In genomic region chr2:38159621-38160020, GRCh38 we compare ENCODE assay signal across 21 cellular contexts.
DNase-seq lines count a peak whose midpoint lies in the region; ATAC-seq and TF ChIP-seq lines count a peak whose summit lies in the region.
"Had no signal": no experiment of that assay in that cellular context is flagged by ENCODE, and none has a peak within 500 bp of the region (broad histone marks: within the 10 kb centered on the region; RNA-seq: fewer than 3 reads in every experiment).

No MANE protein-coding gene starts in this region.

- no peaks in the 10 kb centered on the region for H3K27me3 ChIP-seq in esophagus (ENCODE audit: control insufficient read depth in 1 of 2, insufficient read depth in 2 of 2, low read length in 2 of 2)
- H3K27me3 ChIP-seq in left lung = no peaks in the 10 kb centered on the region
- no peaks in the 10 kb centered on the region for H3K27me3 ChIP-seq in stomach smooth muscle (ENCODE audit: control insufficient read depth in 1 of 2, insufficient read depth in 2 of 2, low read length in 2 of 2)
- H3K27me3 ChIP-seq: body of pancreas, pancreas, transverse colon had no signal

- H3K9me3 ChIP-seq in esophagus (ENCODE audit: control insufficient read depth in 2 of 2, insufficient read depth in 1 of 2, low read depth in 1 of 2, low read length in 1 of 2) (no peaks in the 10 kb centered on the region), left lung (no peaks in the 10 kb centered on the region), stomach smooth muscle (ENCODE audit: control insufficient read depth in 2 of 2, low read length in 2 of 2) (no peaks in the 10 kb centered on the region)
- H3K9me3 ChIP-seq: body of pancreas, pancreas, transverse colon had no signal

- H3K27ac ChIP-seq in esophagus (ENCODE audit: low read depth in 2 of 2, low read length in 1 of 2) = peak overlapping the region; percentile 3 to 58
- peak overlapping the region; percentile 35 to 58 for H3K27ac ChIP-seq in left lung
- peak overlapping the region; percentile 41 for H3K27ac ChIP-seq in stomach smooth muscle (ENCODE audit: low read length)
- H3K27ac ChIP-seq: body of pancreas, pancreas, transverse colon had no signal

- ATAC-seq in left lung (peak; percentile 87), GM19023 (IDR thresholded peaks at IDR 0.05; ENCODE audit: unreplicated experiment) (no peak)
- ATAC-seq: activated naive CD4-positive, alpha-beta T cell treated with anti-CD3 and anti-CD28 coated beads, Interleukin-2, amount 50 U/mL, for 72 hours; body of pancreas; naive thymus-derived CD4-positive, alpha-beta T cell; pancreas had no signal

- H3K4me3 ChIP-seq in esophagus (ENCODE audit: low read depth in 1 of 2, low read length in 2 of 2) (no peak overlapping the region), left lung (no peak overlapping the region), stomach smooth muscle (ENCODE audit: low read length in 2 of 2) (no peak overlapping the region)
- H3K4me3 ChIP-seq: body of pancreas, pancreas, skin epidermis, transverse colon had no signal

- in situ Hi-C loops in GM13977 (cut with MboI; ENCODE audit: low pct_unique_long_range_greater_than_20kb, low sequenced_read_pairs, unreplicated experiment) = no loop called here

- 37 to 49% methylated on average over 5 of the region's 5 CpGs for WGBS in esophagus, 2 donors

- intact Hi-C loops in left lung (cut with DNase I) = no loop called here

- H3K4me1 ChIP-seq in esophagus (ENCODE audit: control insufficient read depth in 2 of 2, insufficient read depth in 2 of 2, low read length in 1 of 2) (no peaks in the 10 kb centered on the region), left lung (peaks cover 11 to 15% of the 10 kb centered on the region in 2 donors), stomach smooth muscle (ENCODE audit: control insufficient read depth, insufficient read depth, low read length) (peaks cover 10% of the 10 kb centered on the region)
- H3K4me1 ChIP-seq: body of pancreas, pancreas, transverse colon had no signal

- DNase-seq in DMS79 (lab: John Stamatoyannopoulos, UW) = peak; percentile 57
- DNase-seq in left lung = no peak
- DNase-seq in DMS53 treated with DMSO at 0.1 percent for 48 hours (lab: John Stamatoyannopoulos, UW; ENCODE audit: unreplicated experiment) = no peak
- no peak for DNase-seq in NCI-H146 treated with DMSO at 0.1 percent for 48 hours (lab: John Stamatoyannopoulos, UW; ENCODE audit: unreplicated experiment)
- no peak for DNase-seq in GM13977 (ENCODE audit: low spot score)
- DNase-seq: activated CD4-positive, alpha-beta memory T cell treated with anti-CD3 and anti-CD28 coated beads, Interleukin-2, amount 10 ng/mL, durations not matched to agents 7 days and 5 days; activated T-cell treated with anti-CD3 and anti-CD28 coated beads, Interleukin-2, amount 50 U/mL, for 48 hours; body of pancreas; DMS153; foreskin melanocyte; naive thymus-derived CD4-positive, alpha-beta T cell; NCI-H2029 treated with DMSO at 0.1 percent for 48 hours; NCI-H510A treated with DMSO at 0.1 percent for 48 hours; pancreas; stimulated activated CD8-positive, alpha-beta memory T cell treated with anti-CD3 and anti-CD28 coated beads, Interleukin-4, amount 100 ng/mL, for 48 hours; transverse colon had no signal

- H3K36me3 ChIP-seq in esophagus (ENCODE audit: control insufficient read depth in 2 of 2, insufficient read depth in 2 of 2, low read length in 1 of 2) (no peaks in the 10 kb centered on the region), left lung (no peaks in the 10 kb centered on the region), stomach smooth muscle (ENCODE audit: control insufficient read depth in 2 of 2, insufficient read depth in 2 of 2, low read length in 2 of 2) (no peaks in the 10 kb centered on the region)
- H3K36me3 ChIP-seq: pancreas, transverse colon had no signal

- H3K9ac ChIP-seq in stomach smooth muscle (ENCODE audit: low read length in 2 of 2) = no peak overlapping the region

- TF ChIP-seq CTCF in left lung (IDR thresholded peaks at IDR 0.05) (no peak), GM13977 (IDR thresholded peaks at IDR 0.05; ENCODE audit: extremely low read depth, insufficient read depth, missing control alignments) (no peak)
